ENCODE assay signal across 28 cellular contexts in the genomic region with DNA sequence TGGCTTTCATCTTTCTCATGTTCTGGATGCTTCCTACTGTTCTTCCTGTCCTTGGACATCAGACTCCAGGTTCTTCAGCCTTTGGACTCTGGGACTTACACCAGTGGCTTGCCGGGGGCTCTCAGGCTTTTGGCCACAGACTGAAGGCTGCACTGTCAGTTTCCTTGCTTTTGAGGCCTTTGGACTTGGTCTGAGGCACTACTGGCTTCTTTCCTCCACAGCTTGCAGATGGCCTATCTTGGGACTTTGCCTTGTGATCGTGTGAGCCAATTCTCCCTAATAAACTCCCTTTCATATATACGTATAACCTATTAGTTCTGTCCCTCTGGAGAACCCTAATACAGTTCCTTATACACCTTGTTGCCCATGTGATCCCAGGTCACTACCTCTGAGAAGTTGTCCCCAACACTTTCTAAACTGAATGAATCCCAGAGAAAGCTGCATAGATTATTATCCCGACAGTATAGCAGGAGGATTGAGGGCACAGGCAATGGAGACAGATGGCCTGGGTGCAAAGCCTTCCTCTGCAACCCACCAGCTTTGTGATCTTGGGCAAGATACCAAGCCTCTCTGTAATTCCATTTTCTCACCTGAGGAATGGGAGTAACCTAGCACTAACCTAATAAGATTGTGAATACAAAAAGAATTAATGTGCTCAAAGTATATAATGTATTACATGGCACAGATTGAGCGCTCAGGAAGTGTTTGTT.
"Had no signal": no experiment of that assay in that cellular context is flagged by ENCODE, and none has a peak within 500 bp of the region (broad histone marks: within the 10 kb centered on the region; RNA-seq: fewer than 3 reads in every experiment).

No MANE protein-coding gene starts in this region.

- H3K27me3 ChIP-seq: gastrocnemius medialis, left lung had no signal

- H3K27ac Mint-ChIP-seq: dendritic cell treated with granulocyte-macrophage colony-stimulating factor and Interleukin-4, amounts not matched to agents 40 ng/mL and 50 ng/mL, for 4 days; effector memory CD8-positive, alpha-beta T cell; endodermal cell; mesothelial cell of epicardium; naive B cell; naive thymus-derived CD8-positive, alpha-beta T cell had no signal

- DNase-seq: cortex of kidney; effector CD8-positive, alpha-beta T cell; effector memory CD8-positive, alpha-beta T cell; endodermal cell; erythroblast; esophagus squamous epithelium; foreskin fibroblast; foreskin melanocyte; gastrocnemius medialis; glutamatergic neuron; head of caudate nucleus; heart right ventricle; hippocampal formation; left cardiac atrium; left lung; left ventricle myocardium superior; lower lobe of right lung; mesenchymal stem cell; mucosa of descending colon; naive B cell; naive thymus-derived CD8-positive, alpha-beta T cell had no signal

- H3K36me3 ChIP-seq: esophagus squamous epithelium, gastrocnemius medialis, heart right ventricle, left lung, lower lobe of right lung had no signal

- H3K4me1 Mint-ChIP-seq: naive B cell; naive thymus-derived CD8-positive, alpha-beta T cell had no signal

- H3K27me3 Mint-ChIP-seq: dendritic cell treated with granulocyte-macrophage colony-stimulating factor and Interleukin-4, amounts not matched to agents 40 ng/mL and 50 ng/mL, for 4 days had no signal

- FAIRE-seq: endometrium, islet of Langerhans, keratinocyte had no signal

- H3K9me3 ChIP-seq: esophagus squamous epithelium, gastrocnemius medialis, heart right ventricle, left lung, lower lobe of right lung, mucosa of descending colon had no signal

- H3K36me3 Mint-ChIP-seq: mesothelial cell of epicardium; naive B cell; naive thymus-derived CD8-positive, alpha-beta T cell had no signal

- ATAC-seq: effector memory CD8-positive, alpha-beta T cell; esophagus mucosa; gastrocnemius medialis; heart right ventricle; left cardiac atrium; left ventricle myocardium superior; lower lobe of right lung; mucosa of descending colon; naive thymus-derived CD8-positive, alpha-beta T cell had no signal

- H3K9me3 Mint-ChIP-seq: dendritic cell treated with granulocyte-macrophage colony-stimulating factor and Interleukin-4, amounts not matched to agents 40 ng/mL and 50 ng/mL, for 4 days; endodermal cell; mesothelial cell of epicardium had no signal

- H3K27ac ChIP-seq: epithelial cell of prostate, esophagus squamous epithelium, gastrocnemius medialis, heart right ventricle, left lung, lower lobe of right lung had no signal

- H3K4me3 Mint-ChIP-seq: dendritic cell treated with granulocyte-macrophage colony-stimulating factor and Interleukin-4, amounts not matched to agents 40 ng/mL and 50 ng/mL, for 4 days; effector memory CD8-positive, alpha-beta T cell; endodermal cell; mesothelial cell of epicardium; naive thymus-derived CD8-positive, alpha-beta T cell had no signal

- H3K4me3 ChIP-seq: esophagus squamous epithelium, gastrocnemius medialis, heart right ventricle, left lung, lower lobe of right lung, mucosa of descending colon had no signal
